In the genomic region with DNA sequence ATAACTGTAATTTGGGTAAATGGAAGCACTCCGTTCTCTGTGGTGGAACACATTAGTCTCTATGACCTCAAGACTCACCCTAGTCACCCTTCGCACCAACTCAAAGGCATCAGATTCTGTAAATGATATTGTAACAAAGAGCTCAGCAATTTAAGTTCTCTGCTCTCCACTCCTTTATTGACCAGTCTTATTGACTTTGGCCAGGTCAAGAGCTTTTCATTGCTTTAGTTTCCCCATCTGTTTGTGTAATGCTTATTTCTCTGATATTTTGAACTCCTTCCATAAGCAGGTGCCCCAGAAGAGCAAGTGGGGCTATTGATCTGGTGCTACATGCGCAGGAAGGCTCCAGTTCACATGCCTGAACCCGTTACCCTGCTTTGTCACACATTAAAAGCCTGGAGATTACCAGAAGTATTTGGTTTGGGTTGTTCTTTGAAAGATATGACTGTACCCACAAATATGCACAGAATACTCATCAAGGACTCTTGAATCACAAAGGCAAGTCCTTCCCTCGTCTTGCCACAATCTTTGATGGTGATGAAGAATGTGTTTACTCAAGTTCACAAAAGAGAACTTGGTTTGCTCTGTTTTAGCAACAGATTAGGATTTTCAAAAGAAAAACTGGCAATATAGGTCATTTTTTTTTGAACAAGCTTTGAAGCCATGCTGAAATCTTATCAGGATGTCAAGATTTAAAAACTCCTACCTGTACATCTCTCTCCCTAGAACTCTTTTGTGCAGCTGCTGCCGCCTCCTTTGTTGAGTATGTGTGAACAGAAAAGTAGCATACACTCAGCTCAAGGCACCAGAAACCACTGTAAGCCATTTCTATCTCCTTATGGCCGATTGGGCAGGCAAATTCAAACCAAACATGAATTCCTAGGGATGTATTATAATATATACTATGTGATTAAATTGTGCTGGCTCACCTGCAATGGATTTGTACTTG, we compare ENCODE assay signal across 13 cellular contexts.
DNase-seq lines count a peak whose midpoint lies in the region; ATAC-seq and TF ChIP-seq lines count a peak whose summit lies in the region.
"Had no signal": no experiment of that assay in that cellular context is flagged by ENCODE, and none has a peak within 500 bp of the region (broad histone marks: within the 10 kb centered on the region; RNA-seq: fewer than 3 reads in every experiment).

No MANE protein-coding gene starts in this region.

- H3K27ac Mint-ChIP-seq in activated naive CD4-positive, alpha-beta T cell treated with anti-CD3 and anti-CD28 coated beads for 36 hours, result peak overlapping the region; percentile 74
- no peak overlapping the region for H3K27ac Mint-ChIP-seq in activated naive CD4-positive, alpha-beta T cell treated with anti-CD3 and anti-CD28 coated beads, Interleukin-2, amount 10 ng/mL, durations not matched to agents 7 days and 5 days

- no peaks in the 10 kb centered on the region for H3K36me3 Mint-ChIP-seq in activated naive CD4-positive, alpha-beta T cell treated with anti-CD3 and anti-CD28 coated beads for 36 hours (ENCODE audit: low read depth)
- no peaks in the 10 kb centered on the region for H3K36me3 Mint-ChIP-seq in activated naive CD4-positive, alpha-beta T cell treated with anti-CD3 and anti-CD28 coated beads, Interleukin-2, amount 10 ng/mL, durations not matched to agents 7 days and 5 days

- peaks cover 12% of the 10 kb centered on the region for H3K4me1 Mint-ChIP-seq in activated naive CD4-positive, alpha-beta T cell treated with anti-CD3 and anti-CD28 coated beads for 36 hours (ENCODE audit: low read depth)
- no peaks in the 10 kb centered on the region for H3K4me1 Mint-ChIP-seq in activated naive CD4-positive, alpha-beta T cell treated with anti-CD3 and anti-CD28 coated beads, Interleukin-2, amount 10 ng/mL, durations not matched to agents 7 days and 5 days

- peak overlapping the region; percentile 49 for H3K27ac ChIP-seq in upper lobe of right lung
- H3K27ac ChIP-seq: ascending aorta, C4-2B, heart left ventricle, parathyroid adenoma had no signal

- no peaks in the 10 kb centered on the region for H3K9me3 Mint-ChIP-seq in activated naive CD4-positive, alpha-beta T cell treated with anti-CD3 and anti-CD28 coated beads for 36 hours
- no peaks in the 10 kb centered on the region for H3K9me3 Mint-ChIP-seq in activated naive CD4-positive, alpha-beta T cell treated with anti-CD3 and anti-CD28 coated beads, Interleukin-2, amount 10 ng/mL, durations not matched to agents 7 days and 5 days

- CTCF ChIA-PET in activated naive CD4-positive, alpha-beta T cell treated with anti-CD3 and anti-CD28 coated beads for 36 hours (lab: Charles Lee), result interaction anchor here (0.8 kb wide), 1 partner anchor 9 kb away, joined by 3 read pairs; no protein-coding TSS in a partner anchor
- CTCF ChIA-PET in activated naive CD4-positive, alpha-beta T cell treated with anti-CD3 and anti-CD28 coated beads, Interleukin-2, amount 10 ng/mL, durations not matched to agents 7 days and 5 days (lab: Charles Lee), result no interaction called here

- ATAC-seq in upper lobe of right lung, result peak; percentile 91
- ATAC-seq: heart left ventricle had no signal

- intact Hi-C loops in activated naive CD4-positive, alpha-beta T cell treated with anti-CD3 and anti-CD28 coated beads for 36 hours (cut with micrococcal nuclease), result loop anchor here (1.0 kb wide), 4 partner anchors 12 to 84 kb away; no protein-coding TSS in a partner anchor
- intact Hi-C loops in upper lobe of right lung (cut with DNase I), result no loop called here

- H3K4me3 Mint-ChIP-seq in activated naive CD4-positive, alpha-beta T cell treated with anti-CD3 and anti-CD28 coated beads for 36 hours, result no peak overlapping the region
- H3K4me3 Mint-ChIP-seq in activated naive CD4-positive, alpha-beta T cell treated with anti-CD3 and anti-CD28 coated beads, Interleukin-2, amount 10 ng/mL, durations not matched to agents 7 days and 5 days, result no peak overlapping the region

- H3K27me3 ChIP-seq in upper lobe of right lung, result no peaks in the 10 kb centered on the region
- H3K27me3 ChIP-seq: ascending aorta, heart left ventricle had no signal

- no peaks in the 10 kb centered on the region for H3K36me3 ChIP-seq in upper lobe of right lung
- H3K36me3 ChIP-seq: ascending aorta, heart left ventricle had no signal

- DNase-seq in activated naive CD4-positive, alpha-beta T cell treated with anti-CD3 and anti-CD28 coated beads for 36 hours, result peak; percentile 25
- DNase-seq in activated naive CD4-positive, alpha-beta T cell treated with anti-CD3 and anti-CD28 coated beads, Interleukin-2, amount 10 ng/mL, durations not matched to agents 7 days and 5 days, result no peak
- DNase-seq in T1000 (lab: John Stamatoyannopoulos, UW) (peak; percentile 12), islet precursor cell (peak; percentile 66), upper lobe of right lung (no peak), midbrain (lab: John Stamatoyannopoulos, UW) (no peak), NCI-H1048 (lab: John Stamatoyannopoulos, UW) (no peak), T-helper 9 cell (no peak)
- DNase-seq: heart left ventricle, NCI-H748 treated with DMSO at 0.1 percent for 48 hours had no signal

- peaks cover 19% of the 10 kb centered on the region for H3K27me3 Mint-ChIP-seq in activated naive CD4-positive, alpha-beta T cell treated with anti-CD3 and anti-CD28 coated beads for 36 hours (ENCODE audit: low read depth)
- H3K27me3 Mint-ChIP-seq in activated naive CD4-positive, alpha-beta T cell treated with anti-CD3 and anti-CD28 coated beads, Interleukin-2, amount 10 ng/mL, durations not matched to agents 7 days and 5 days, result peaks cover 4% of the 10 kb centered on the region

- no peak for TF ChIP-seq CTCF in upper lobe of right lung (IDR thresholded peaks at IDR 0.05)

- H3K4me1 ChIP-seq in upper lobe of right lung, result no peaks in the 10 kb centered on the region
- H3K4me1 ChIP-seq: ascending aorta, heart left ventricle, parathyroid adenoma had no signal

- H3K4me3 ChIP-seq in upper lobe of right lung, result no peak overlapping the region
- H3K4me3 ChIP-seq: ascending aorta, heart left ventricle had no signal

- no peaks in the 10 kb centered on the region for H3K9me3 ChIP-seq in upper lobe of right lung
- H3K9me3 ChIP-seq: ascending aorta, heart left ventricle had no signal

Comparison
In these comparisons a context has a peak if more than half of its experiments do, and no peak if none do; other contexts are left out.
1. DNase-seq: peak in activated naive CD4-positive, alpha-beta T cell treated with anti-CD3 and anti-CD28 coated beads for 36 hours (single experiment), T1000 (single experiment) and islet precursor cell (single experiment); none in activated naive CD4-positive, alpha-beta T cell treated with anti-CD3 and anti-CD28 coated beads, Interleukin-2, amount 10 ng/mL, durations not matched to agents 7 days and 5 days (single experiment), upper lobe of right lung (single experiment), midbrain (single experiment), NCI-H1048 (single experiment) and T-helper 9 cell (single experiment).